In genomic region chr16:4653981-4654380, GRCh38 we compare ENCODE assay signal across 16 cellular contexts. TPM values are rescaled to one million over a fixed set of nuclear protein-coding genes. Genes with fewer than 3 reads are reported as not detected.
DNase-seq lines count a peak whose midpoint lies in the region; ATAC-seq and TF ChIP-seq lines count a peak whose summit lies in the region.
"Had no signal": no experiment of that assay in that cellular context is flagged by ENCODE, and none has a peak within 500 bp of the region (broad histone marks: within the 10 kb centered on the region; RNA-seq: fewer than 3 reads in every experiment).

No MANE protein-coding gene starts in this region.

- H3K9me2 ChIP-seq in hepatocyte (replicated peaks; ENCODE audit: insufficient read depth): no peaks in the 10 kb centered on the region

- H3K9ac ChIP-seq in BLaER1 treated with 17β-estradiol and CSF1 and Interleukin-3, amounts not matched to agents 10 nM and 100 nM: peak overlapping the region in 1 of 11 experiments; percentile 28; a peak in 1 of 22 replicates

- H3K36me3 ChIP-seq in BLaER1 treated with 17β-estradiol and CSF1 and Interleukin-3, amounts not matched to agents 10 nM and 100 nM: peaks cover 73 to 100% (median 96%) of the 10 kb centered on the region in 11 experiments
- H3K36me3 ChIP-seq in hepatocyte (replicated peaks; ENCODE audit: insufficient read depth, low read depth): no peaks in the 10 kb centered on the region

- peaks cover 84 to 100% (median 98%) of the 10 kb centered on the region in 11 experiments for H4K20me1 ChIP-seq in BLaER1 treated with 17β-estradiol and CSF1 and Interleukin-3, amounts not matched to agents 10 nM and 100 nM
- H4K20me1 ChIP-seq in hepatocyte (ENCODE audit: insufficient read depth, poor library complexity, severe bottlenecking): no peaks in the 10 kb centered on the region

- DNase-seq in LoVo (ENCODE audit: low spot score) (peak; percentile 76), hepatocyte (ENCODE audit: low spot score) (peak; percentile 81), nephron progenitor cell (no peak), NCI-H1436 (lab: John Stamatoyannopoulos, UW) (no peak)
- no peak for DNase-seq in activated CD8-positive, alpha-beta memory T cell treated with anti-CD3 and anti-CD28 coated beads for 24 hours
- DNase-seq: activated CD4-positive, alpha-beta T cell treated with anti-CD3 and anti-CD28 coated beads, Interleukin-2, amount 50 U/mL, for 1 hour; aorta; CD8-positive, alpha-beta T cell; HFFc6; mammary epithelial cell; NCI-H526; stimulated activated naive CD8-positive, alpha-beta T cell treated with anti-CD3 and anti-CD28 coated beads, Interleukin-15, Interleukin-2, amounts not matched to agents 100 U/mL and 50 U/mL, for 24 hours had no signal

- H3K27me3 Mint-ChIP-seq in nephron progenitor cell (ENCODE audit: low read depth, poor library complexity): no peaks in the 10 kb centered on the region

- no peak for ATAC-seq in GM18498 (IDR thresholded peaks at IDR 0.05; ENCODE audit: unreplicated experiment)
- no peak for ATAC-seq in GM18870 (IDR thresholded peaks at IDR 0.05; ENCODE audit: unreplicated experiment)
- ATAC-seq: CD8-positive, alpha-beta T cell; right cardiac atrium; stimulated activated naive CD8-positive, alpha-beta T cell treated with anti-CD3 and anti-CD28 coated beads, Interleukin-15, Interleukin-2, amounts not matched to agents 100 U/mL and 50 U/mL, for 24 hours had no signal

- H3K27ac ChIP-seq in BLaER1 treated with 17β-estradiol and CSF1 and Interleukin-3, amounts not matched to agents 10 nM and 100 nM: no peak overlapping the region
- peak overlapping the region; percentile 95 for H3K27ac ChIP-seq in hepatocyte

- H3K9me3 ChIP-seq in BLaER1 treated with 17β-estradiol and CSF1 and Interleukin-3, amounts not matched to agents 10 nM and 100 nM (replicated peaks in 1 of 11): no peaks in the 10 kb centered on the region
- no peaks in the 10 kb centered on the region for H3K9me3 ChIP-seq in hepatocyte (ENCODE audit: low read depth)

- peak overlapping the region in 7 of 11 experiments; percentile 33 to 94 (median 86); a peak in 10 of 22 replicates for H3K4me2 ChIP-seq in BLaER1 treated with 17β-estradiol and CSF1 and Interleukin-3, amounts not matched to agents 10 nM and 100 nM
- H3K4me2 ChIP-seq in hepatocyte: peak overlapping the region; percentile 43

- WGBS in hepatocyte (ENCODE audit: low lambda C conversion rate, missing lambda C conversion rate): 56% methylated on average over 6 of the region's 6 CpGs

- no peak overlapping the region for H2AFZ ChIP-seq in hepatocyte

- no peak overlapping the region for H3K4me3 Mint-ChIP-seq in nephron progenitor cell
- H3K4me3 Mint-ChIP-seq: CD8-positive, alpha-beta T cell; HFFc6 had no signal

- peaks cover 6% of the 10 kb centered on the region for H3K9me3 Mint-ChIP-seq in nephron progenitor cell
- H3K9me3 Mint-ChIP-seq: CD8-positive, alpha-beta T cell had no signal

- H3K4me1 ChIP-seq in BLaER1 treated with 17β-estradiol and CSF1 and Interleukin-3, amounts not matched to agents 10 nM and 100 nM: peaks cover 41 to 94% (median 90%) of the 10 kb centered on the region in 10 experiments
- peaks cover 24% of the 10 kb centered on the region for H3K4me1 ChIP-seq in hepatocyte (ENCODE audit: insufficient read depth)

- H3K4me3 ChIP-seq in BLaER1 treated with 17β-estradiol and CSF1 and Interleukin-3, amounts not matched to agents 10 nM and 100 nM: no peak overlapping the region
- H3K4me3 ChIP-seq in hepatocyte: no peak overlapping the region

- H3K79me2 ChIP-seq in hepatocyte: peaks cover 25% of the 10 kb centered on the region

- H3K27me3 ChIP-seq in BLaER1 treated with 17β-estradiol and CSF1 and Interleukin-3, amounts not matched to agents 10 nM and 100 nM: peaks cover 0 to 14% (median 0%) of the 10 kb centered on the region in 11 experiments; a peak in 6 of 22 replicates
- no peaks in the 10 kb centered on the region for H3K27me3 ChIP-seq in hepatocyte

- no peak for TF ChIP-seq CTCF in hepatocyte (IDR thresholded peaks at IDR 0.05; ENCODE audit: poor library complexity)
- no peak for TF ChIP-seq CTCF in nephron progenitor cell (IDR thresholded peaks at IDR 0.05)

- H3K4me1 Mint-ChIP-seq in nephron progenitor cell: peaks cover 14% of the 10 kb centered on the region

- H3K36me3 Mint-ChIP-seq in nephron progenitor cell (ENCODE audit: low read depth): peaks cover 26% of the 10 kb centered on the region

- H3K27ac Mint-ChIP-seq in nephron progenitor cell: peak overlapping the region; percentile 29
- H3K27ac Mint-ChIP-seq: CD8-positive, alpha-beta T cell; HFFc6 had no signal

RNA-seq across cellular contexts. Expression of gene MGRN1, which starts 29.4 kb away (rescaled TPM):
- total RNA-seq in hepatocyte: 24.1 and 29.2 TPM in 2 replicates
- polyA plus RNA-seq in hepatocyte: 30.8 and 32.0 TPM in 2 replicates

RNA-seq across cellular contexts. Expression of gene UBALD1, which starts 39.3 kb away (rescaled TPM):
- 6.1 and 9.9 TPM in 2 replicates for total RNA-seq in hepatocyte
- 25.7 and 36.8 TPM in 2 replicates for polyA plus RNA-seq in hepatocyte

RNA-seq across cellular contexts. Expression of gene NUDT16L1, which starts 39.4 kb away (rescaled TPM):
- 40.4 and 54.8 TPM in 2 replicates for total RNA-seq in hepatocyte
- 78.8 and 80.5 TPM in 2 replicates for polyA plus RNA-seq in hepatocyte

Comparison
In these comparisons a context has a peak if more than half of its experiments do, and no peak if none do; other contexts are left out.
1. DNase-seq: peak in LoVo (single experiment) and hepatocyte (single experiment); none in nephron progenitor cell (single experiment), NCI-H1436 (single experiment) and activated CD8-positive, alpha-beta memory T cell treated with anti-CD3 and anti-CD28 coated beads for 24 hours (single experiment).